21 cellular contexts compared by ENCODE assay signal in the genomic region with DNA sequence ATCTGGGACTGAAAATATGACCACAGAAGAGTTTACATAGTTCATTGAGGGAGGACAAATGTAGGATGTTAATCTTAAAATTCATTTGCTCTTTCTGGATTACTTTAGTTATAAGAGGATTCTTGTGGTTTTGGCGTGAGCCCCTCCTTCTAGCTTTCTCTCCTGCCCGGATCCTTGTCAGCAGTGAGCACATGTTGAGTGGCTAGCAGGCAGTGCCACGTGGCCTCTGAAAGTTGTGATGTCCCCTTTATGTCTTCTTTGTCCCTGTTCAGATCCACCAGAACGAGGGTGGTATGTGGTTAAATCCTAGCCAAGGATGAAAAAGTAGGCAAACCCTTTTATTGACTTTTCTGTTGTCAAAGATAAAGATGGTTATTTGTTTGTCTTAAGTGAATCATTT.
"Had no signal": no experiment of that assay in that cellular context is flagged by ENCODE, and none has a peak within 500 bp of the region (broad histone marks: within the 10 kb centered on the region; RNA-seq: fewer than 3 reads in every experiment).

No MANE protein-coding gene starts in this region.

- H3K4me1 ChIP-seq: adrenal gland, foreskin keratinocyte, thyroid gland had no signal

- H3K4me3 Mint-ChIP-seq: activated naive CD8-positive, alpha-beta T cell; activated T-cell treated with anti-CD3 and anti-CD28 coated beads, Interleukin-2, amount 50 U/mL, for 4 hours; naive thymus-derived CD4-positive, alpha-beta T cell; neural crest cell; T-helper 1 cell treated with Interleukin-12 subunit alpha and Interleukin-12 subunit beta and Interleukin-4 antibody, amounts not matched to agents 30 μg/mL and 1 μg/mL, for 36 hours had no signal

- H3K4me3 ChIP-seq: adrenal gland, lung, thyroid gland had no signal

- H3K36me3 ChIP-seq: adrenal gland, thyroid gland had no signal

- H3K9me3 ChIP-seq: adrenal gland, thyroid gland had no signal

- ATAC-seq: activated T-cell treated with anti-CD3 and anti-CD28 coated beads, Interleukin-2, amount 50 U/mL, for 4 hours; foreskin keratinocyte; left lobe of liver; naive thymus-derived CD4-positive, alpha-beta T cell had no signal

- H3K27ac ChIP-seq: adrenal gland, foreskin keratinocyte, thyroid gland had no signal

- H3K36me3 Mint-ChIP-seq: activated naive CD8-positive, alpha-beta T cell had no signal

- H3K9me3 Mint-ChIP-seq: T-helper 1 cell treated with Interleukin-12 subunit alpha and Interleukin-12 subunit beta and Interleukin-4 antibody, amounts not matched to agents 30 μg/mL and 1 μg/mL, for 36 hours had no signal

- DNase-seq: activated CD4-positive, alpha-beta T cell treated with anti-CD3 and anti-CD28 coated beads for 4 hours; activated CD4-positive, alpha-beta T cell treated with anti-CD3 and anti-CD28 coated beads, Interleukin-2, amount 50 U/mL, for 48 hours; activated CD4-positive, CD25-positive, alpha-beta regulatory T cell; activated CD8-positive, alpha-beta memory T cell treated with anti-CD3 and anti-CD28 coated beads, Interleukin-2, amount 50 U/mL, for 48 hours; activated naive CD4-positive, alpha-beta T cell; activated T-cell treated with anti-CD3 and anti-CD28 coated beads, Interleukin-2, amount 50 U/mL, for 4 hours; adrenal gland; dermis blood vessel endothelial cell; effector memory CD4-positive, alpha-beta T cell; foreskin keratinocyte; naive thymus-derived CD4-positive, alpha-beta T cell; occipital lobe; stimulated activated CD4-positive, alpha-beta T cell treated with anti-CD3 and anti-CD28 coated beads, Interleukin-4, amount 100 ng/mL, for 24 hours; stimulated activated naive CD4-positive, alpha-beta T cell treated with Interleukin-2 at 50 U/mL for 16 hours; thyroid gland had no signal

- H3K27me3 ChIP-seq: adrenal gland, thyroid gland had no signal

- H3K27ac Mint-ChIP-seq: activated naive CD8-positive, alpha-beta T cell; activated T-helper 2 cell treated with anti-CD3 and anti-CD28 coated beads, Interferon-gamma antibody, Interleukin-2, Interleukin-4, amounts not matched to agents 10 μg/mL and 5 μg/mL and 100 μg/mL, durations not matched to agents 14 hours and 24 hours and 36 hours; naive thymus-derived CD4-positive, alpha-beta T cell; T-helper 1 cell treated with Interleukin-12 subunit alpha and Interleukin-12 subunit beta and Interleukin-4 antibody, amounts not matched to agents 30 μg/mL and 1 μg/mL, for 36 hours had no signal
